Comparison of ENCODE assay signal across 19 cellular contexts in genomic region chr1:15348648-15349047, GRCh38.
DNase-seq lines count a peak whose midpoint lies in the region; ATAC-seq and TF ChIP-seq lines count a peak whose summit lies in the region.
"Had no signal": no experiment of that assay in that cellular context is flagged by ENCODE, and none has a peak within 500 bp of the region (broad histone marks: within the 10 kb centered on the region; RNA-seq: fewer than 3 reads in every experiment).

No MANE protein-coding gene starts in this region.

- no peaks in the 10 kb centered on the region for H3K9me3 ChIP-seq in gastrocnemius medialis

- DNase-seq in activated naive CD4-positive, alpha-beta T cell treated with Interleukin-2 at 50 U/mL for 16 hours, result no peak
- DNase-seq in immature natural killer cell (no peak), KBM-7 (no peak), gastrocnemius medialis (no peak), NCI-H1417 (lab: John Stamatoyannopoulos, UW) (no peak)
- DNase-seq in natural killer cell treated with Interleukin-12 subunit alpha and Interleukin-12 subunit beta and Interleukin-15 and Interleukin-18, amount 100 ng/mL, for 72 hours (ENCODE audit: low spot score), result no peak
- DNase-seq: 8988T; C1 segment of cervical spinal cord; CD4-positive, CD25-positive, alpha-beta regulatory T cell; CD8-positive, alpha-beta memory T cell; COR-L47; DMS 273 treated with DMSO at 0.1 percent for 48 hours; DMS53; DND-41; EL; GOT3; H9 had no signal

- H3K36me3 ChIP-seq in gastrocnemius medialis, result no peaks in the 10 kb centered on the region

- peaks cover 16% of the 10 kb centered on the region for H3K27me3 Mint-ChIP-seq in activated naive CD4-positive, alpha-beta T cell treated with anti-CD3 and anti-CD28 coated beads, Interleukin-2, amount 50 U/mL, for 24 hours
- peaks cover 4 to 20% (median 4%) of the 10 kb centered on the region in 3 donors for H3K27me3 Mint-ChIP-seq in immature natural killer cell (ENCODE audit: low read depth in 3 of 3)
- H3K27me3 Mint-ChIP-seq in natural killer cell treated with Interleukin-12 subunit alpha and Interleukin-12 subunit beta and Interleukin-15 and Interleukin-18, amount 100 ng/mL, for 72 hours, result no peaks in the 10 kb centered on the region

- peaks cover 34% of the 10 kb centered on the region for H3K4me1 Mint-ChIP-seq in activated naive CD4-positive, alpha-beta T cell treated with anti-CD3 and anti-CD28 coated beads, Interleukin-2, amount 50 U/mL, for 24 hours
- H3K4me1 Mint-ChIP-seq in immature natural killer cell, result peaks cover 84 to 92% of the 10 kb centered on the region in 2 donors
- peaks cover 67 to 76% of the 10 kb centered on the region in 2 donors for H3K4me1 Mint-ChIP-seq in natural killer cell treated with Interleukin-12 subunit alpha and Interleukin-12 subunit beta and Interleukin-15 and Interleukin-18, amount 100 ng/mL, for 72 hours (ENCODE audit: low read depth in 2 of 2)

- no peak for TF ChIP-seq CTCF in gastrocnemius medialis (IDR thresholded peaks at IDR 0.05 in 4 of 5, conservative IDR thresholded peaks at IDR 0.05 in 1 of 5)

- peaks cover 0 to 8% (median 3%) of the 10 kb centered on the region in 3 donors for H3K27me3 ChIP-seq in gastrocnemius medialis

- H3K4me3 ChIP-seq in gastrocnemius medialis, result no peak overlapping the region
- H3K4me3 ChIP-seq: GM12878 had no signal

- no peak for TF ChIP-seq POLR2A in gastrocnemius medialis (IDR thresholded peaks at IDR 0.05)

- H3K4me3 Mint-ChIP-seq in activated naive CD4-positive, alpha-beta T cell treated with anti-CD3 and anti-CD28 coated beads, Interleukin-2, amount 50 U/mL, for 24 hours, result no peak overlapping the region
- H3K4me3 Mint-ChIP-seq in immature natural killer cell, result peak overlapping the region in 2 of 5 donors; percentile 49 to 82
- H3K4me3 Mint-ChIP-seq in natural killer cell treated with Interleukin-12 subunit alpha and Interleukin-12 subunit beta and Interleukin-15 and Interleukin-18, amount 100 ng/mL, for 72 hours, result peak overlapping the region; percentile 83
- H3K4me3 Mint-ChIP-seq: CD4-positive, CD25-positive, alpha-beta regulatory T cell; H9 had no signal

- H3K36me3 Mint-ChIP-seq in activated naive CD4-positive, alpha-beta T cell treated with anti-CD3 and anti-CD28 coated beads, Interleukin-2, amount 50 U/mL, for 24 hours, result no peaks in the 10 kb centered on the region
- H3K36me3 Mint-ChIP-seq in immature natural killer cell, result peaks cover 0 to 5% (median 4%) of the 10 kb centered on the region in 3 donors
- H3K36me3 Mint-ChIP-seq in natural killer cell treated with Interleukin-12 subunit alpha and Interleukin-12 subunit beta and Interleukin-15 and Interleukin-18, amount 100 ng/mL, for 72 hours, result no peaks in the 10 kb centered on the region
- H3K36me3 Mint-ChIP-seq: CD4-positive, CD25-positive, alpha-beta regulatory T cell had no signal

- peak overlapping the region; percentile 55 for H3K27ac Mint-ChIP-seq in activated naive CD4-positive, alpha-beta T cell treated with anti-CD3 and anti-CD28 coated beads, Interleukin-2, amount 50 U/mL, for 24 hours
- H3K27ac Mint-ChIP-seq in immature natural killer cell, result peak overlapping the region in 5 of 6 donors; percentile 93 to 98 (median 96)
- peak overlapping the region; percentile 72 to 80 for H3K27ac Mint-ChIP-seq in natural killer cell treated with Interleukin-12 subunit alpha and Interleukin-12 subunit beta and Interleukin-15 and Interleukin-18, amount 100 ng/mL, for 72 hours

- in situ Hi-C loops in KBM-7 (cut with MboI; ENCODE audit: low pct_unique_long_range_greater_than_20kb, low sequenced_read_pairs), result no loop called here
- in situ Hi-C loops in gastrocnemius medialis (cut with MboI; ENCODE audit: low sequenced_read_pairs in 4 of 4), result no loop called here

- no peak for ATAC-seq in natural killer cell treated with Interleukin-12 subunit alpha and Interleukin-12 subunit beta and Interleukin-15 and Interleukin-18, amount 100 ng/mL, for 72 hours
- no peak for ATAC-seq in gastrocnemius medialis
- ATAC-seq: GM12878 had no signal

- H3K9me3 Mint-ChIP-seq in activated naive CD4-positive, alpha-beta T cell treated with anti-CD3 and anti-CD28 coated beads, Interleukin-2, amount 50 U/mL, for 24 hours, result no peaks in the 10 kb centered on the region
- H3K9me3 Mint-ChIP-seq in immature natural killer cell, result no peaks in the 10 kb centered on the region
- H3K9me3 Mint-ChIP-seq in natural killer cell treated with Interleukin-12 subunit alpha and Interleukin-12 subunit beta and Interleukin-15 and Interleukin-18, amount 100 ng/mL, for 72 hours, result peaks cover 5% of the 10 kb centered on the region
- H3K9me3 Mint-ChIP-seq: CD4-positive, CD25-positive, alpha-beta regulatory T cell; CD8-positive, alpha-beta memory T cell; H9 had no signal

- H3K4me1 ChIP-seq in gastrocnemius medialis, result no peaks in the 10 kb centered on the region

- intact Hi-C loops in gastrocnemius medialis (cut with DNase I; ENCODE audit: low total_unique reads), result no loop called here

- no peak overlapping the region for H3K27ac ChIP-seq in gastrocnemius medialis
